In genomic region chr5:134998068-134998467, GRCh38 we compare ENCODE assay signal across 6 cellular contexts. TPM values are rescaled to one million over a fixed set of nuclear protein-coding genes. Genes with fewer than 3 reads are reported as not detected.
"Had no signal": no experiment of that assay in that cellular context is flagged by ENCODE, and none has a peak within 500 bp of the region (broad histone marks: within the 10 kb centered on the region; RNA-seq: fewer than 3 reads in every experiment).

No MANE protein-coding gene starts in this region.

RNA-seq across cellular contexts. Expression of gene CATSPER3, which starts 30.4 kb away (rescaled TPM):
- total RNA-seq: GM23338, H1, H4 had no signal

RNA-seq across cellular contexts. Expression of gene PITX1, which starts 36.0 kb away (rescaled TPM):
- total RNA-seq: GM23248, GM23338, H1, H7, H9 had no signal
- polyA plus RNA-seq: GM23248, GM23338 had no signal
